ENCODE assay signal across 1 cellular context in the genomic region with DNA sequence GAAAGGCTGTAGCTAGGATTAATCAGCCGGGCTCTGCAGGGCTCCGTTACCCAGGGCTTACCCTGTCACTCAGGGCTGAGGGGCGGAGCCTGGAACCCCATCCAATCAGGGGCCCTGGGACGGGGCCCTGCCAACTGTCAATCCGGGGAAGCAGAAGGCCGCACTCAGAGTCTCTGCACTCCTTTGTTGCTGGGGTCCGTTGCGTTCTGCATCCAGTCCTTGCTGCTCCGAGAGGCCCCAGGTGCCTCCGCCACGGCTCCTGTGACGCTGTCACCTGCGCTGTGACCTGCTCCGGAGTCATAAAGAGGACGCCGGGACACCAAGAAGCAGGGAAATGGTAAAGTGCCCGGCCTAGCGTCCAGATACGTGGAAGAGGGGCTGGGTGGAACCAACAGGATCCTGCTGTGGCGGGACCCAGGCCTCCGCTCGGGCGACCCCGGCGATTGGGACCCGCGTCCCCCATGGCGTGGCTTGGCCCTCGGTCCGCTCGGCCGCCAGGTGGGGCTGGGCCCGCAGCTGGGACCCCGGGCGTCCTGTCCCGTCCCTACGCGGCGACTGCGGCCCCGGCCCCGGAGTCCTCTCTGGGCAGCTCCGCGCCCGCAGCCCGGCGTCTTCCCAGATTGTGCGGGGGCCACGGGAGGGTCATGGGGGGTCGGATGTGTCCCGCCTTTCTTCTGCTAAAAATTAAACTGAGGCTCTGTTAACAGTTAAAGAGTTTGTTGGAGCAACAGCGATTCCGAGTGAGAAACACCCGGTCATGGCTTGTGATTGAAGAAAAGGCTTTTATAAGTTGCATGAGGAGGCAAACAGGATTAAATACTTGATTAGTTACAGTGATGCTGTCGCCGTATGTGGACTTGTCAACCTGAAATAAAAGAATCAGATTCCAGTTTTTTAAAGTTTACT.
TF ChIP-seq lines count a peak whose summit lies in the region.

A gene (plus strand): TSS at position 133 of the 906 bp plus-strand sequence. CDS start 7,431 bp downstream, outside the sequence.

TF ChIP-seq in HepG2, 621 proteins besides CTCF, POLR2A, EP300 and RAD21 (continued from another document and continues in another):
- TF ChIP-seq, protein P1, sequence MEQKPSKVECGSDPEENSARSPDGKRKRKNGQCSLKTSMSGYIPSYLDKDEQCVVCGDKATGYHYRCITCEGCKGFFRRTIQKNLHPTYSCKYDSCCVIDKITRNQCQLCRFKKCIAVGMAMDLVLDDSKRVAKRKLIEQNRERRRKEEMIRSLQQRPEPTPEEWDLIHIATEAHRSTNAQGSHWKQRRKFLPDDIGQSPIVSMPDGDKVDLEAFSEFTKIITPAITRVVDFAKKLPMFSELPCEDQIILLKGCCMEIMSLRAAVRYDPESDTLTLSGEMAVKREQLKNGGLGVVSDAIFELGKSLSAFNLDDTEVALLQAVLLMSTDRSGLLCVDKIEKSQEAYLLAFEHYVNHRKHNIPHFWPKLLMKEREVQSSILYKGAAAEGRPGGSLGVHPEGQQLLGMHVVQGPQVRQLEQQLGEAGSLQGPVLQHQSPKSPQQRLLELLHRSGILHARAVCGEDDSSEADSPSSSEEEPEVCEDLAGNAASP (CRISPR knock-in tag; IDR thresholded peaks at IDR 0.05; ENCODE audit: borderline replicate concordance): peak; percentile 55; the same call in 1 of the 2 replicates
- TF ChIP-seq HNRNPUL1 (IDR thresholded peaks at IDR 0.05; ENCODE audit: low read depth, low read length) (no peak), ARNT2 (CRISPR knock-in tag; IDR thresholded peaks at IDR 0.05; ENCODE audit: low read depth) (0 out of 2 replicates have a peak, but pooled peaks have one; percentile 37), HOXD1 (CRISPR knock-in tag; IDR thresholded peaks at IDR 0.05) (0 out of 2 replicates have a peak, but pooled peaks have one; percentile 44), ZNF446 (CRISPR knock-in tag; IDR thresholded peaks at IDR 0.05) (no peak), ZNF558 (CRISPR knock-in tag; IDR thresholded peaks at IDR 0.05; ENCODE audit: borderline replicate concordance) (no peak), ATF7 (IDR thresholded peaks at IDR 0.05) (no peak), ATF7 (CRISPR knock-in tag; IDR thresholded peaks at IDR 0.05) (no peak), ZMAT3 (CRISPR knock-in tag; conservative IDR thresholded peaks at IDR 0.05) (no peak; the same call in 1 of the 2 replicates), IKZF4 (CRISPR knock-in tag; IDR thresholded peaks at IDR 0.05; ENCODE audit: borderline replicate concordance, low read depth, not compliant biosample characterization) (no peak), NR2F1 (CRISPR knock-in tag; IDR thresholded peaks at IDR 0.05) (no peak), ZNF713 (CRISPR knock-in tag; IDR thresholded peaks at IDR 0.05) (no peak), ZMYM2 (CRISPR knock-in tag; IDR thresholded peaks at IDR 0.05) (no peak), CHD2 (IDR thresholded peaks at IDR 0.05; ENCODE audit: low read depth, low read length) (no peak), IKZF1 (IDR thresholded peaks at IDR 0.05) (no peak), MAFG (CRISPR knock-in tag; IDR thresholded peaks at IDR 0.05) (no peak), KAT8 (CRISPR knock-in tag; IDR thresholded peaks at IDR 0.05) (no peak), ZNF768 (CRISPR knock-in tag; IDR thresholded peaks at IDR 0.05) (peak; percentile 71; the same call in 1 of the 2 replicates), TBX2 (CRISPR knock-in tag; IDR thresholded peaks at IDR 0.05; ENCODE audit: borderline replicate concordance) (no peak), ATM (IDR thresholded peaks at IDR 0.05; ENCODE audit: borderline replicate concordance) (no peak), KDM4B (CRISPR knock-in tag; IDR thresholded peaks at IDR 0.05) (no peak), ZNF331 (CRISPR knock-in tag; IDR thresholded peaks at IDR 0.05) (no peak), ZNF878 (CRISPR knock-in tag; IDR thresholded peaks at IDR 0.05) (no peak), NKX3-1 (CRISPR knock-in tag; IDR thresholded peaks at IDR 0.05) (peak; percentile 64; the same call in 1 of the 2 replicates), ZNF224 (CRISPR knock-in tag; IDR thresholded peaks at IDR 0.05) (0 out of 2 replicates have a peak, but pooled peaks have one; percentile 39), CBX1 (IDR thresholded peaks at IDR 0.05; ENCODE audit: low read depth) (no peak), ZNF138 (CRISPR knock-in tag; IDR thresholded peaks at IDR 0.05; ENCODE audit: low read depth) (peak; percentile 24; the same call in 1 of the 2 replicates), MTA3 (CRISPR knock-in tag; IDR thresholded peaks at IDR 0.05) (no peak), NCOA2 (CRISPR knock-in tag; IDR thresholded peaks at IDR 0.05) (no peak)
- TF ChIP-seq, protein P2, sequence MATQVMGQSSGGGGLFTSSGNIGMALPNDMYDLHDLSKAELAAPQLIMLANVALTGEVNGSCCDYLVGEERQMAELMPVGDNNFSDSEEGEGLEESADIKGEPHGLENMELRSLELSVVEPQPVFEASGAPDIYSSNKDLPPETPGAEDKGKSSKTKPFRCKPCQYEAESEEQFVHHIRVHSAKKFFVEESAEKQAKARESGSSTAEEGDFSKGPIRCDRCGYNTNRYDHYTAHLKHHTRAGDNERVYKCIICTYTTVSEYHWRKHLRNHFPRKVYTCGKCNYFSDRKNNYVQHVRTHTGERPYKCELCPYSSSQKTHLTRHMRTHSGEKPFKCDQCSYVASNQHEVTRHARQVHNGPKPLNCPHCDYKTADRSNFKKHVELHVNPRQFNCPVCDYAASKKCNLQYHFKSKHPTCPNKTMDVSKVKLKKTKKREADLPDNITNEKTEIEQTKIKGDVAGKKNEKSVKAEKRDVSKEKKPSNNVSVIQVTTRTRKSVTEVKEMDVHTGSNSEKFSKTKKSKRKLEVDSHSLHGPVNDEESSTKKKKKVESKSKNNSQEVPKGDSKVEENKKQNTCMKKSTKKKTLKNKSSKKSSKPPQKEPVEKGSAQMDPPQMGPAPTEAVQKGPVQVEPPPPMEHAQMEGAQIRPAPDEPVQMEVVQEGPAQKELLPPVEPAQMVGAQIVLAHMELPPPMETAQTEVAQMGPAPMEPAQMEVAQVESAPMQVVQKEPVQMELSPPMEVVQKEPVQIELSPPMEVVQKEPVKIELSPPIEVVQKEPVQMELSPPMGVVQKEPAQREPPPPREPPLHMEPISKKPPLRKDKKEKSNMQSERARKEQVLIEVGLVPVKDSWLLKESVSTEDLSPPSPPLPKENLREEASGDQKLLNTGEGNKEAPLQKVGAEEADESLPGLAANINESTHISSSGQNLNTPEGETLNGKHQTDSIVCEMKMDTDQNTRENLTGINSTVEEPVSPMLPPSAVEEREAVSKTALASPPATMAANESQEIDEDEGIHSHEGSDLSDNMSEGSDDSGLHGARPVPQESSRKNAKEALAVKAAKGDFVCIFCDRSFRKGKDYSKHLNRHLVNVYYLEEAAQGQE (IDR thresholded peaks at IDR 0.05; ENCODE audit: borderline replicate concordance in 1 of 2, low read depth in 1 of 2, low read length in 2 of 2): peak in 1 of 2 experiments; percentile 31; a peak in 1 of 4 replicates
- TF ChIP-seq, protein P3, sequence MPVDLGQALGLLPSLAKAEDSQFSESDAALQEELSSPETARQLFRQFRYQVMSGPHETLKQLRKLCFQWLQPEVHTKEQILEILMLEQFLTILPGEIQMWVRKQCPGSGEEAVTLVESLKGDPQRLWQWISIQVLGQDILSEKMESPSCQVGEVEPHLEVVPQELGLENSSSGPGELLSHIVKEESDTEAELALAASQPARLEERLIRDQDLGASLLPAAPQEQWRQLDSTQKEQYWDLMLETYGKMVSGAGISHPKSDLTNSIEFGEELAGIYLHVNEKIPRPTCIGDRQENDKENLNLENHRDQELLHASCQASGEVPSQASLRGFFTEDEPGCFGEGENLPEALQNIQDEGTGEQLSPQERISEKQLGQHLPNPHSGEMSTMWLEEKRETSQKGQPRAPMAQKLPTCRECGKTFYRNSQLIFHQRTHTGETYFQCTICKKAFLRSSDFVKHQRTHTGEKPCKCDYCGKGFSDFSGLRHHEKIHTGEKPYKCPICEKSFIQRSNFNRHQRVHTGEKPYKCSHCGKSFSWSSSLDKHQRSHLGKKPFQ (CRISPR knock-in tag; IDR thresholded peaks at IDR 0.05; ENCODE audit: insufficient replicate concordance): no peak
- TF ChIP-seq, protein P4, sequence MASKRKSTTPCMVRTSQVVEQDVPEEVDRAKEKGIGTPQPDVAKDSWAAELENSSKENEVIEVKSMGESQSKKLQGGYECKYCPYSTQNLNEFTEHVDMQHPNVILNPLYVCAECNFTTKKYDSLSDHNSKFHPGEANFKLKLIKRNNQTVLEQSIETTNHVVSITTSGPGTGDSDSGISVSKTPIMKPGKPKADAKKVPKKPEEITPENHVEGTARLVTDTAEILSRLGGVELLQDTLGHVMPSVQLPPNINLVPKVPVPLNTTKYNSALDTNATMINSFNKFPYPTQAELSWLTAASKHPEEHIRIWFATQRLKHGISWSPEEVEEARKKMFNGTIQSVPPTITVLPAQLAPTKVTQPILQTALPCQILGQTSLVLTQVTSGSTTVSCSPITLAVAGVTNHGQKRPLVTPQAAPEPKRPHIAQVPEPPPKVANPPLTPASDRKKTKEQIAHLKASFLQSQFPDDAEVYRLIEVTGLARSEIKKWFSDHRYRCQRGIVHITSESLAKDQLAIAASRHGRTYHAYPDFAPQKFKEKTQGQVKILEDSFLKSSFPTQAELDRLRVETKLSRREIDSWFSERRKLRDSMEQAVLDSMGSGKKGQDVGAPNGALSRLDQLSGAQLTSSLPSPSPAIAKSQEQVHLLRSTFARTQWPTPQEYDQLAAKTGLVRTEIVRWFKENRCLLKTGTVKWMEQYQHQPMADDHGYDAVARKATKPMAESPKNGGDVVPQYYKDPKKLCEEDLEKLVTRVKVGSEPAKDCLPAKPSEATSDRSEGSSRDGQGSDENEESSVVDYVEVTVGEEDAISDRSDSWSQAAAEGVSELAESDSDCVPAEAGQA (IDR thresholded peaks at IDR 0.05; ENCODE audit: low read depth): no peak
- TF ChIP-seq, protein P4 (CRISPR knock-in tag; IDR thresholded peaks at IDR 0.05; ENCODE audit: borderline replicate concordance): no peak
- TF ChIP-seq, protein P5, sequence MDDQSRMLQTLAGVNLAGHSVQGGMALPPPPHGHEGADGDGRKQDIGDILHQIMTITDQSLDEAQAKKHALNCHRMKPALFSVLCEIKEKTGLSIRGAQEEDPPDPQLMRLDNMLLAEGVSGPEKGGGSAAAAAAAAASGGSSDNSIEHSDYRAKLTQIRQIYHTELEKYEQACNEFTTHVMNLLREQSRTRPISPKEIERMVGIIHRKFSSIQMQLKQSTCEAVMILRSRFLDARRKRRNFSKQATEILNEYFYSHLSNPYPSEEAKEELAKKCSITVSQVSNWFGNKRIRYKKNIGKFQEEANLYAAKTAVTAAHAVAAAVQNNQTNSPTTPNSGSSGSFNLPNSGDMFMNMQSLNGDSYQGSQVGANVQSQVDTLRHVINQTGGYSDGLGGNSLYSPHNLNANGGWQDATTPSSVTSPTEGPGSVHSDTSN (CRISPR knock-in tag; IDR thresholded peaks at IDR 0.05; ENCODE audit: borderline replicate concordance): no peak
- TF ChIP-seq, protein P6, sequence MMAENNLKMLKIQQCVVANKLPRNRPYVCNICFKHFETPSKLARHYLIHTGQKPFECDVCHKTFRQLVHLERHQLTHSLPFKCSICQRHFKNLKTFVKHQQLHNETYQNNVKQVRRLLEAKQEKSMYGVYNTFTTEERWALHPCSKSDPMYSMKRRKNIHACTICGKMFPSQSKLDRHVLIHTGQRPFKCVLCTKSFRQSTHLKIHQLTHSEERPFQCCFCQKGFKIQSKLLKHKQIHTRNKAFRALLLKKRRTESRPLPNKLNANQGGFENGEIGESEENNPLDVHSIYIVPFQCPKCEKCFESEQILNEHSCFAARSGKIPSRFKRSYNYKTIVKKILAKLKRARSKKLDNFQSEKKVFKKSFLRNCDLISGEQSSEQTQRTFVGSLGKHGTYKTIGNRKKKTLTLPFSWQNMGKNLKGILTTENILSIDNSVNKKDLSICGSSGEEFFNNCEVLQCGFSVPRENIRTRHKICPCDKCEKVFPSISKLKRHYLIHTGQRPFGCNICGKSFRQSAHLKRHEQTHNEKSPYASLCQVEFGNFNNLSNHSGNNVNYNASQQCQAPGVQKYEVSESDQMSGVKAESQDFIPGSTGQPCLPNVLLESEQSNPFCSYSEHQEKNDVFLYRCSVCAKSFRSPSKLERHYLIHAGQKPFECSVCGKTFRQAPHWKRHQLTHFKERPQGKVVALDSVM (CRISPR knock-in tag; IDR thresholded peaks at IDR 0.05): peak; percentile 65
- TF ChIP-seq, protein P7, sequence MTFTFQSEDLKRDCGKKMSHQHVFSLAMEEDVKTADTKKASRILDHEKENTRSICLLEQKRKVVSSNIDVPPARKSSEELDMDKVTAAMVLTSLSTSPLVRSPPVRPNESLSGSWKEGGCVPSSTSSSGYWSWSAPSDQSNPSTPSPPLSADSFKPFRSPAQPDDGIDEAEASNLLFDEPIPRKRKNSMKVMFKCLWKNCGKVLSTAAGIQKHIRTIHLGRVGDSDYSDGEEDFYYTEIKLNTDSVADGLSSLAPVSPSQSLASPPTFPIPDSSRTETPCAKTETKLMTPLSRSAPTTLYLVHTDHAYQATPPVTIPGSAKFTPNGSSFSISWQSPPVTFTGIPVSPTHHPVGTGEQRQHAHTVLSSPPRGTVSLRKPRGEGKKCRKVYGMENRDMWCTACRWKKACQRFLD (CRISPR knock-in tag; IDR thresholded peaks at IDR 0.05; ENCODE audit: borderline replicate concordance): no peak
- TF ChIP-seq, protein P8, sequence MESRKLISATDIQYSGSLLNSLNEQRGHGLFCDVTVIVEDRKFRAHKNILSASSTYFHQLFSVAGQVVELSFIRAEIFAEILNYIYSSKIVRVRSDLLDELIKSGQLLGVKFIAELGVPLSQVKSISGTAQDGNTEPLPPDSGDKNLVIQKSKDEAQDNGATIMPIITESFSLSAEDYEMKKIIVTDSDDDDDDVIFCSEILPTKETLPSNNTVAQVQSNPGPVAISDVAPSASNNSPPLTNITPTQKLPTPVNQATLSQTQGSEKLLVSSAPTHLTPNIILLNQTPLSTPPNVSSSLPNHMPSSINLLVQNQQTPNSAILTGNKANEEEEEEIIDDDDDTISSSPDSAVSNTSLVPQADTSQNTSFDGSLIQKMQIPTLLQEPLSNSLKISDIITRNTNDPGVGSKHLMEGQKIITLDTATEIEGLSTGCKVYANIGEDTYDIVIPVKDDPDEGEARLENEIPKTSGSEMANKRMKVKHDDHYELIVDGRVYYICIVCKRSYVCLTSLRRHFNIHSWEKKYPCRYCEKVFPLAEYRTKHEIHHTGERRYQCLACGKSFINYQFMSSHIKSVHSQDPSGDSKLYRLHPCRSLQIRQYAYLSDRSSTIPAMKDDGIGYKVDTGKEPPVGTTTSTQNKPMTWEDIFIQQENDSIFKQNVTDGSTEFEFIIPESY (CRISPR knock-in tag; IDR thresholded peaks at IDR 0.05): no peak
